18 cellular contexts compared by ENCODE assay signal in the genomic region with DNA sequence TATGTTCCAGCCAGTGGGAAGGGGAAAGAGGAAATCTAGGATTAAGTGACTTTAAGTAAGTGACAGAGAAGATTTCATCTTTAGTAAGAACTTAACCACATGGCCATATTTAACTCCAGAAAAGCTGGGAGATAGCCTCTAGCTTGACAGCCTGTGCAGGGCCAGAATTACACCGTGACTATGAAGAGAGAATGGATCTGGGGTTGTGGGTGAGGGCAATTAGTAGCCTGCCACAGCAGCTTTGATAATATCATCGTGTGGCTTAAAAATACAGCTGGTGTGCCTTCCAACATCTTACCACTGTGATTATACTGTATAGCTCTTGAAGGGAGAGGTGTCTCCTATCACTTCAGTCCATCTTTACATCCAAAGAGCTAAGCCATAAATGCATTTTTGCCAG.
"Had no signal": no experiment of that assay in that cellular context is flagged by ENCODE, and none has a peak within 500 bp of the region (broad histone marks: within the 10 kb centered on the region; RNA-seq: fewer than 3 reads in every experiment).

No MANE protein-coding gene starts in this region.

- H3K4me3 ChIP-seq: dorsolateral prefrontal cortex, suprapubic skin, thyroid gland had no signal

- H3K27ac Mint-ChIP-seq: naive thymus-derived CD8-positive, alpha-beta T cell; type B pancreatic cell had no signal

- DNase-seq: cortex of kidney; dorsolateral prefrontal cortex; effector CD8-positive, alpha-beta T cell; islet precursor cell; mammary epithelial cell; naive thymus-derived CD8-positive, alpha-beta T cell; posterior cingulate gyrus; stimulated activated CD4-positive, alpha-beta T cell treated with anti-CD3 and anti-CD28 coated beads, Interleukin-2, amount 100 ng/mL, for 24 hours; stimulated activated naive CD8-positive, alpha-beta T cell treated with anti-CD3 and anti-CD28 coated beads, Interleukin-15, Interleukin-2, amounts not matched to agents 100 U/mL and 50 U/mL, for 24 hours; thyroid gland had no signal

- FAIRE-seq: endometrium, frontal cortex, urothelium cell line had no signal

- H3K9me3 ChIP-seq: suprapubic skin, thyroid gland had no signal

- ATAC-seq: esophagus mucosa; left lobe of liver; naive thymus-derived CD8-positive, alpha-beta T cell; sciatic nerve; stimulated activated naive CD8-positive, alpha-beta T cell treated with anti-CD3 and anti-CD28 coated beads, Interleukin-15, Interleukin-2, amounts not matched to agents 100 U/mL and 50 U/mL, for 24 hours had no signal

- H3K9me3 Mint-ChIP-seq: type B pancreatic cell had no signal

- H3K4me3 Mint-ChIP-seq: naive thymus-derived CD8-positive, alpha-beta T cell; type B pancreatic cell had no signal

- H3K27me3 ChIP-seq: suprapubic skin, thyroid gland had no signal

- H3K4me1 ChIP-seq: suprapubic skin, thyroid gland had no signal

- H3K36me3 ChIP-seq: suprapubic skin, thyroid gland had no signal

- H3K36me3 Mint-ChIP-seq: naive thymus-derived CD8-positive, alpha-beta T cell; type B pancreatic cell had no signal

- H3K27ac ChIP-seq: dorsolateral prefrontal cortex, suprapubic skin, thyroid gland had no signal
